ENCODE assay signal across 22 cellular contexts in the genomic region with DNA sequence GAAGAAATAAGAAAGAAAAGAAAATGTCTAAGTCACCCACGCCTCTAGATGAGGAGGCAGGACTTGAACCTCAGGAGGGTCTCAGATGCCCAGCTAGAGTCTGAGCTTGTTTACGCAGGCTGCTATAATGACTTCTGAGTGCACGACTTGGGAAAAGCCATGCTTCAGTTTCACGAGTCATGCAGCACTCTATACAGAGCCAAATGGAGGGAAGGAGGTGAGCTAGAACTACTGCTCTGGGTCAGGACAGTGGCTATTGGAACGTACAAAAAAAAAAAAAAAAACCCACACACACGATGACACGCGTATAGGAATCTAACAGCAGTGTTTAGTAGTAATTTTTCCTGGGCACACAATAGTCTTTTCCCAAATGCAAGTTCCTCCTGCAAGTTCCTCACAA. TPM values are rescaled to one million over a fixed set of nuclear protein-coding genes. Genes with fewer than 3 reads are reported as not detected.
A peak's percentile ranks its signal among the peaks of the same experiment; 100 is the strongest.
DNase-seq lines count a peak whose midpoint lies in the region; ATAC-seq, FAIRE-seq and TF ChIP-seq lines count a peak whose summit lies in the region.
"Had no signal": no experiment of that assay in that cellular context is flagged by ENCODE, and none has a peak within 500 bp of the region (broad histone marks: within the 10 kb centered on the region; RNA-seq: fewer than 3 reads in every experiment).

No MANE protein-coding gene starts in this region.

- H3K27ac ChIP-seq in mammary epithelial cell (ENCODE audit: insufficient read depth, low read depth, low read length): no peak overlapping the region
- no peak overlapping the region for H3K27ac ChIP-seq in mesendoderm (ENCODE audit: low read depth, low read length)
- no peak overlapping the region for H3K27ac ChIP-seq in right cardiac atrium (ENCODE audit: low read length)
- no peak overlapping the region for H3K27ac ChIP-seq in testis
- H3K27ac ChIP-seq: ascending aorta, KMS-11, neural progenitor cell, thyroid gland had no signal

- H3K27me3 Mint-ChIP-seq in MCF 10A (ENCODE audit: insufficient read depth, unreplicated experiment): no peaks in the 10 kb centered on the region
- H3K27me3 Mint-ChIP-seq in activated CD8-positive, alpha-beta T cell treated with anti-CD3 and anti-CD28 coated beads, Interleukin-2, amount 10 ng/mL, durations not matched to agents 7 days and 5 days (ENCODE audit: low read depth): no peaks in the 10 kb centered on the region
- H3K27me3 Mint-ChIP-seq: CD8-positive, alpha-beta memory T cell had no signal

- H3K36me3 Mint-ChIP-seq in MCF 10A (ENCODE audit: insufficient read depth, unreplicated experiment): peaks cover 13% of the 10 kb centered on the region
- H3K36me3 Mint-ChIP-seq in activated CD8-positive, alpha-beta T cell treated with anti-CD3 and anti-CD28 coated beads, Interleukin-2, amount 10 ng/mL, durations not matched to agents 7 days and 5 days (ENCODE audit: low read depth): peaks cover 14% of the 10 kb centered on the region

- no peaks in the 10 kb centered on the region for H3K9me3 Mint-ChIP-seq in MCF 10A (ENCODE audit: unreplicated experiment)
- no peaks in the 10 kb centered on the region for H3K9me3 Mint-ChIP-seq in activated CD8-positive, alpha-beta T cell treated with anti-CD3 and anti-CD28 coated beads, Interleukin-2, amount 10 ng/mL, durations not matched to agents 7 days and 5 days (ENCODE audit: insufficient read depth)
- H3K9me3 Mint-ChIP-seq: CD8-positive, alpha-beta memory T cell; neural progenitor cell had no signal

- peaks cover 6% of the 10 kb centered on the region for H3K4me1 Mint-ChIP-seq in MCF 10A (ENCODE audit: insufficient read depth, unreplicated experiment)
- peaks cover 41% of the 10 kb centered on the region for H3K4me1 Mint-ChIP-seq in activated CD8-positive, alpha-beta T cell treated with anti-CD3 and anti-CD28 coated beads, Interleukin-2, amount 10 ng/mL, durations not matched to agents 7 days and 5 days (ENCODE audit: low read depth)

- H3K36me3 ChIP-seq in mammary epithelial cell (ENCODE audit: insufficient read depth, low read length) (no peaks in the 10 kb centered on the region), mesendoderm (ENCODE audit: control insufficient read depth, insufficient read depth, low read length) (no peaks in the 10 kb centered on the region), testis (ENCODE audit: low read depth, missing control alignments) (no peaks in the 10 kb centered on the region)
- H3K36me3 ChIP-seq: neural progenitor cell, thyroid gland had no signal

- TF ChIP-seq POLR2A in GM12891 (IDR thresholded peaks at IDR 0.05; ENCODE audit: low read depth, low read length): no peak
- TF ChIP-seq POLR2A in testis (IDR thresholded peaks at IDR 0.05): no peak

- H3K27me3 ChIP-seq in mammary epithelial cell (ENCODE audit: insufficient read depth, low read length) (no peaks in the 10 kb centered on the region), mesendoderm (ENCODE audit: insufficient read depth, low read length, poor library complexity) (no peaks in the 10 kb centered on the region), right cardiac atrium (ENCODE audit: control insufficient read depth, insufficient read depth) (no peaks in the 10 kb centered on the region), testis (no peaks in the 10 kb centered on the region)
- H3K27me3 ChIP-seq: ascending aorta, heart left ventricle, neural progenitor cell, thyroid gland had no signal

- H3K9me3 ChIP-seq in mammary epithelial cell (replicated peaks; ENCODE audit: insufficient read depth, low read length) (no peaks in the 10 kb centered on the region), right cardiac atrium (ENCODE audit: control insufficient read depth, low read length) (no peaks in the 10 kb centered on the region), testis (no peaks in the 10 kb centered on the region)
- H3K9me3 ChIP-seq: ascending aorta, heart left ventricle, thyroid gland had no signal

- H4K8ac ChIP-seq in mesendoderm (ENCODE audit: low read depth, low read length): no peak overlapping the region

- no peak overlapping the region for H3K4me2 ChIP-seq in mammary epithelial cell (ENCODE audit: insufficient read depth, low read depth, low read length)
- H3K4me2 ChIP-seq in mesendoderm (ENCODE audit: low read length): no peak overlapping the region
- H3K4me2 ChIP-seq: KMS-11, neural progenitor cell had no signal

- H3K79me2 ChIP-seq in mammary epithelial cell (ENCODE audit: insufficient read depth, low read length): peaks cover 87% of the 10 kb centered on the region
- H3K79me2 ChIP-seq in mesendoderm (ENCODE audit: control insufficient read depth, insufficient read depth, low read length): peaks cover 1% of the 10 kb centered on the region

- H3K18ac ChIP-seq in mesendoderm (ENCODE audit: low read length): peak overlapping the region; percentile 4

- POLR2A ChIA-PET in MCF 10A (lab: Yijun Ruan, JAX): interaction anchor here (0.8 kb wide), 1 partner anchor 10 kb away, joined by 5 read pairs; no protein-coding TSS in a partner anchor
- POLR2A ChIA-PET in activated CD8-positive, alpha-beta T cell treated with anti-CD3 and anti-CD28 coated beads, Interleukin-2, amount 10 ng/mL, durations not matched to agents 7 days and 5 days (lab: Charles Lee): interaction anchor here (1.1 to 1.7 kb wide), 2 partner anchors 21 to 37 kb away, joined by 4 to 6 read pairs; a partner anchor contains a TSS

- H3K9ac ChIP-seq in mammary epithelial cell (ENCODE audit: insufficient read depth, low read length) (no peak overlapping the region), mesendoderm (ENCODE audit: low read length) (no peak overlapping the region)
- H3K9ac ChIP-seq: KMS-11, neural progenitor cell had no signal

- 95% methylated on average over 8 of the region's 8 CpGs for WGBS in mammary epithelial cell (ENCODE audit: low coverage, missing lambda C conversion rate)
- no CpG with 5 or more reads among the region's 8 CpGs for WGBS in mesendoderm (ENCODE audit: extremely low coverage, insufficient coverage, low lambda C conversion rate)
- 70% methylated on average over 8 of the region's 8 CpGs for WGBS in right cardiac atrium
- WGBS in testis, 2 donors: 63 to 67% methylated on average over 8 of the region's 8 CpGs

- intact Hi-C loops in MCF 10A (cut with micrococcal nuclease): no loop called here
- intact Hi-C loops in mammary epithelial cell (cut with micrococcal nuclease): no loop called here
- intact Hi-C loops in right cardiac atrium (cut with DNase I): no loop called here
- intact Hi-C loops in testis (cut with DNase I; ENCODE audit: low total_unique reads): no loop called here

- DNase-seq in MCF 10A (ENCODE audit: unreplicated experiment) (no peak), mammary epithelial cell (no peak), mesendoderm (no peak), GM12891 (ENCODE audit: insufficient read length, low spot score) (no peak), right cardiac atrium (no peak), testis (no peak), NCI-H2196 (lab: John Stamatoyannopoulos, UW; ENCODE audit: unreplicated experiment) (no peak)
- DNase-seq in activated CD8-positive, alpha-beta T cell treated with anti-CD3 and anti-CD28 coated beads, Interleukin-2, amount 10 ng/mL, durations not matched to agents 7 days and 5 days: no peak
- DNase-seq: ACHN; activated gamma-delta T cell; CD8-positive, alpha-beta memory T cell; HCEC 1CT; heart left ventricle; NCI-H1048; NCI-H2081 treated with DMSO at 0.1 percent for 48 hours; SHP77 treated with DMSO at 0.1 percent for 48 hours; T-helper 2 cell; thyroid gland had no signal

- TF ChIP-seq CTCF in MCF 10A (IDR thresholded peaks at IDR 0.05; ENCODE audit: unreplicated experiment) (no peak), mammary epithelial cell (conservative IDR thresholded peaks at IDR 0.05 in 1 of 2, IDR thresholded peaks at IDR 0.05 in 1 of 2; ENCODE audit: extremely low read depth in 1 of 2, insufficient read depth in 1 of 2, low read depth in 1 of 2, low read length in 2 of 2) (no peak), testis (IDR thresholded peaks at IDR 0.05) (no peak)

- no peak overlapping the region for H3K56ac ChIP-seq in mesendoderm (ENCODE audit: low read length)

- H3K4me1 ChIP-seq in mammary epithelial cell (ENCODE audit: insufficient read depth, low read length): no peaks in the 10 kb centered on the region
- H3K4me1 ChIP-seq in mesendoderm (ENCODE audit: control insufficient read depth, low read depth, low read length): peaks cover 3% of the 10 kb centered on the region
- H3K4me1 ChIP-seq in right cardiac atrium (ENCODE audit: control insufficient read depth, insufficient read depth, low read length): peaks cover 20% of the 10 kb centered on the region
- peaks cover 11% of the 10 kb centered on the region for H3K4me1 ChIP-seq in testis

- no peak for ATAC-seq in activated CD8-positive, alpha-beta T cell treated with anti-CD3 and anti-CD28 coated beads, Interleukin-2, amount 10 ng/mL, durations not matched to agents 7 days and 5 days
- no peak for ATAC-seq in right cardiac atrium
- ATAC-seq: activated CD4-positive, CD25-positive, alpha-beta regulatory T cell treated with anti-CD3 and anti-CD28 coated beads, Interleukin-2, amount 50 U/mL, for 24 hours had no signal

- no peak overlapping the region for H3K4me3 Mint-ChIP-seq in MCF 10A (ENCODE audit: unreplicated experiment)
- no peak overlapping the region for H3K4me3 Mint-ChIP-seq in activated CD8-positive, alpha-beta T cell treated with anti-CD3 and anti-CD28 coated beads, Interleukin-2, amount 10 ng/mL, durations not matched to agents 7 days and 5 days
- H3K4me3 Mint-ChIP-seq: CD8-positive, alpha-beta memory T cell; neural progenitor cell had no signal

- H3K27ac Mint-ChIP-seq in MCF 10A (ENCODE audit: low read depth, unreplicated experiment): peak overlapping the region; percentile 16
- H3K27ac Mint-ChIP-seq in activated CD8-positive, alpha-beta T cell treated with anti-CD3 and anti-CD28 coated beads, Interleukin-2, amount 10 ng/mL, durations not matched to agents 7 days and 5 days: peak overlapping the region; percentile 18
- H3K27ac Mint-ChIP-seq: neural progenitor cell had no signal

- in situ Hi-C loops in mammary epithelial cell (cut with MboI; ENCODE audit: low sequenced_read_pairs in 2 of 2): no loop called here

- no peak overlapping the region for H3K4ac ChIP-seq in mesendoderm (ENCODE audit: low read depth, low read length)

- H3K79me1 ChIP-seq in mesendoderm (ENCODE audit: low read length): peaks cover 6% of the 10 kb centered on the region

- no peaks in the 10 kb centered on the region for H4K20me1 ChIP-seq in mammary epithelial cell (ENCODE audit: insufficient read depth, low read length)

- BruUV-seq in MCF 10A (replicated peaks; lab: Mats Ljungman, UMichigan) (no TSS peak), mammary epithelial cell (replicated peaks; lab: Mats Ljungman, UMichigan) (no TSS peak)

- H2BK5ac ChIP-seq in mesendoderm (ENCODE audit: low read length): no peak overlapping the region

- H2BK15ac ChIP-seq in mesendoderm (replicated peaks; ENCODE audit: low read depth): no peak overlapping the region

- H2BK120ac ChIP-seq in mesendoderm (ENCODE audit: low read depth, low read length): no peak overlapping the region

- no peak for FAIRE-seq in GM12891 (lab: Jason Lieb, UNC)

- dilution Hi-C loops in mammary epithelial cell (cut with HindIII; ENCODE audit: low sequenced_read_pairs): no loop called here

- H3K4me3 ChIP-seq in mammary epithelial cell (replicated peaks in 1 of 3; ENCODE audit: insufficient read depth in 1 of 3, low read depth in 2 of 3, low read length in 3 of 3) (no peak overlapping the region), mesendoderm (ENCODE audit: low read length) (no peak overlapping the region), right cardiac atrium (ENCODE audit: low read length) (no peak overlapping the region), testis (no peak overlapping the region)
- H3K4me3 ChIP-seq: ascending aorta, heart left ventricle, neural progenitor cell, thyroid gland had no signal

- CTCF ChIA-PET in MCF 10A (lab: Yijun Ruan, JAX) (interaction anchor here (0.6 to 0.9 kb wide), 2 partner anchors 10 to 1041 kb away, joined by 3 read pairs; no protein-coding TSS in a partner anchor), mammary epithelial cell (lab: Charles Lee; ENCODE audit: low non-redundant PET) (no interaction called here)
- CTCF ChIA-PET in activated CD8-positive, alpha-beta T cell treated with anti-CD3 and anti-CD28 coated beads, Interleukin-2, amount 10 ng/mL, durations not matched to agents 7 days and 5 days (lab: Charles Lee): interaction anchor here (0.6 to 1.0 kb wide), 4 partner anchors 12 to 178 kb away, joined by 3 read pairs; no protein-coding TSS in a partner anchor

- H4K5ac ChIP-seq in mesendoderm (ENCODE audit: low read length): no peak overlapping the region

- no peak overlapping the region for H2AK5ac ChIP-seq in mesendoderm (ENCODE audit: low read length)

- no peak overlapping the region for H3K23ac ChIP-seq in mesendoderm (ENCODE audit: low read length)

- no peak overlapping the region for H2AFZ ChIP-seq in mammary epithelial cell (ENCODE audit: low read depth, low read length)
- H2AFZ ChIP-seq: neural progenitor cell had no signal

RNA-seq across cellular contexts. Expression of a gene that starts 36.8 kb away (rescaled TPM):
- 20.8 and 29.0 TPM in 2 replicates for total RNA-seq in MCF 10A (2022)
- total RNA-seq in mammary epithelial cell: 10 to 100 TPM; 22.0 to 23.3 TPM
- polyA plus RNA-seq in mammary epithelial cell: 24.1 TPM
- polyA minus RNA-seq in mammary epithelial cell: 31.3 TPM
- 10 to 100 TPM; 59.7 to 65.3 TPM for total RNA-seq in activated CD8-positive, alpha-beta T cell treated with anti-CD3 and anti-CD28 coated beads, Interleukin-2, amount 10 ng/mL, durations not matched to agents 7 days and 5 days
- polyA plus RNA-seq in mesendoderm (2013, experiment 1 of 2): 4.1 TPM
- 4.4 TPM for polyA plus RNA-seq in mesendoderm (2013, experiment 2 of 2)
- polyA plus RNA-seq in GM12891 (2012; ENCODE audit: low read depth, missing spikeins): 53.8 TPM
- total RNA-seq in right cardiac atrium: 10 to 100 TPM; 19.6 to 39.3 (median 28.4) TPM
- 16.8 TPM for polyA plus RNA-seq in right cardiac atrium
- 10 to 100 TPM; 16.1 to 22.3 TPM for total RNA-seq in testis
- 13.0 TPM for polyA plus RNA-seq in testis (ENCODE audit: insufficient read depth, low read depth, low replicate concordance)
